Comparison of ENCODE assay signal across 8 cellular contexts in genomic region chr9:93097496-93098205, GRCh38. TPM values are rescaled to one million over a fixed set of nuclear protein-coding genes. Genes with fewer than 3 reads are reported as not detected.
DNase-seq lines count a peak whose midpoint lies in the region; ATAC-seq and TF ChIP-seq lines count a peak whose summit lies in the region.

No MANE protein-coding gene starts in this region.

- peaks cover 60% of the 10 kb centered on the region for H3K79me2 ChIP-seq in mammary epithelial cell (ENCODE audit: insufficient read depth, low read length)

- H3K4me3 Mint-ChIP-seq in activated T-cell treated with anti-CD3 and anti-CD28 coated beads, Interleukin-2, amount 50 U/mL, for 72 hours: peak overlapping the region; percentile 92 to 97

- TF ChIP-seq POLR2A in transverse colon (IDR thresholded peaks at IDR 0.05): no peak

- dilution Hi-C loops in mammary epithelial cell (cut with HindIII; ENCODE audit: low sequenced_read_pairs): no loop called here

- H3K9me3 Mint-ChIP-seq in activated T-cell treated with anti-CD3 and anti-CD28 coated beads, Interleukin-2, amount 50 U/mL, for 72 hours: peaks cover 1 to 2% of the 10 kb centered on the region in 2 donors

- TF ChIP-seq CTCF in mammary epithelial cell (conservative IDR thresholded peaks at IDR 0.05 in 1 of 2, IDR thresholded peaks at IDR 0.05 in 1 of 2; ENCODE audit: extremely low read depth in 1 of 2, insufficient read depth in 1 of 2, low read depth in 1 of 2, low read length in 2 of 2): no peak
- TF ChIP-seq CTCF in transverse colon (IDR thresholded peaks at IDR 0.05): no peak

- H3K4me3 ChIP-seq in mammary epithelial cell (replicated peaks in 1 of 3; ENCODE audit: insufficient read depth in 1 of 3, low read depth in 2 of 3, low read length in 3 of 3) (peak overlapping the region; percentile 67 to 79 (median 78)), transverse colon (peak overlapping the region in 3 of 4 donors; percentile 81 to 97 (median 86))

- H3K36me3 Mint-ChIP-seq in activated T-cell treated with anti-CD3 and anti-CD28 coated beads, Interleukin-2, amount 50 U/mL, for 72 hours (ENCODE audit: insufficient read depth in 2 of 2): peaks cover 3 to 12% of the 10 kb centered on the region in 2 donors

- no peaks in the 10 kb centered on the region for H3K27me3 Mint-ChIP-seq in activated T-cell treated with anti-CD3 and anti-CD28 coated beads, Interleukin-2, amount 50 U/mL, for 72 hours (ENCODE audit: low read depth)

- 72% methylated on average over 10 of the region's 11 CpGs for WGBS in mammary epithelial cell (ENCODE audit: low coverage, missing lambda C conversion rate)
- WGBS in transverse colon (ENCODE audit: low coverage in 1 of 2), 2 donors: 77 to 83% methylated on average over 1 to 11 of the region's 11 CpGs

- no peak overlapping the region for H2AFZ ChIP-seq in mammary epithelial cell (ENCODE audit: low read depth, low read length)

- H3K4me1 Mint-ChIP-seq in activated T-cell treated with anti-CD3 and anti-CD28 coated beads, Interleukin-2, amount 50 U/mL, for 72 hours (ENCODE audit: low read depth): peaks cover 63% of the 10 kb centered on the region

- H3K36me3 ChIP-seq in mammary epithelial cell (ENCODE audit: insufficient read depth, low read length) (no peaks in the 10 kb centered on the region), transverse colon (no peaks in the 10 kb centered on the region)

- H3K9me3 ChIP-seq in mammary epithelial cell (replicated peaks; ENCODE audit: insufficient read depth, low read length) (no peaks in the 10 kb centered on the region), transverse colon (no peaks in the 10 kb centered on the region)

- in situ Hi-C loops in mammary epithelial cell (cut with MboI; ENCODE audit: low sequenced_read_pairs in 2 of 2) (no loop called here), transverse colon (cut with MboI; ENCODE audit: low pct_ligation_motif_present in 1 of 4, low pct_unique_long_range_greater_than_20kb in 1 of 4, low sequenced_read_pairs in 3 of 4) (no loop called here)

- CTCF ChIA-PET in mammary epithelial cell (lab: Charles Lee; ENCODE audit: low non-redundant PET): no interaction called here

- H3K4me2 ChIP-seq in mammary epithelial cell (ENCODE audit: insufficient read depth, low read depth, low read length): peak overlapping the region; percentile 74

- peak overlapping the region; percentile 64 for H3K27ac Mint-ChIP-seq in activated T-cell treated with anti-CD3 and anti-CD28 coated beads, Interleukin-2, amount 50 U/mL, for 72 hours

- no peak for DNase-seq in activated T-cell treated with anti-CD3 and anti-CD28 coated beads, Interleukin-2, amount 50 U/mL, for 72 hours
- DNase-seq in activated T-cell treated with anti-CD3 and anti-CD28 coated beads, Interleukin-2, amount 50 U/mL, for 48 hours: no peak
- DNase-seq in mammary epithelial cell: no peak
- DNase-seq in midbrain (lab: John Stamatoyannopoulos, UW): peak; percentile 43
- DNase-seq in transverse colon: peak; percentile 42
- no peak for DNase-seq in stimulated activated CD4-positive, alpha-beta T cell treated with anti-CD3 and anti-CD28 coated beads, Interleukin-2, amount 100 ng/mL, for 48 hours
- no peak for DNase-seq in NCI-H510A treated with DMSO at 0.1 percent for 48 hours (lab: John Stamatoyannopoulos, UW)

- no peak for TF ChIP-seq EP300 in transverse colon (IDR thresholded peaks at IDR 0.05; ENCODE audit: low read depth)

- ATAC-seq in activated T-cell treated with anti-CD3 and anti-CD28 coated beads, Interleukin-2, amount 50 U/mL, for 72 hours (replicated peaks in 1 of 2): no peak
- ATAC-seq in HG03045 (IDR thresholded peaks at IDR 0.05; ENCODE audit: unreplicated experiment): no peak

- no TSS peak for BruUV-seq in mammary epithelial cell (replicated peaks; lab: Mats Ljungman, UMichigan)

- peak overlapping the region; percentile 31 for H3K27ac ChIP-seq in mammary epithelial cell (ENCODE audit: insufficient read depth, low read depth, low read length)
- H3K27ac ChIP-seq in transverse colon: peak overlapping the region; percentile 96 to 98 (median 97)

- H3K9ac ChIP-seq in mammary epithelial cell (ENCODE audit: insufficient read depth, low read length): peak overlapping the region; percentile 70

- H3K4me1 ChIP-seq in mammary epithelial cell (ENCODE audit: insufficient read depth, low read length) (peaks cover 35% of the 10 kb centered on the region), transverse colon (peaks cover 29 to 62% (median 37%) of the 10 kb centered on the region in 4 donors)

- H3K27me3 ChIP-seq in mammary epithelial cell (ENCODE audit: insufficient read depth, low read length) (no peaks in the 10 kb centered on the region), transverse colon (no peaks in the 10 kb centered on the region)

- intact Hi-C loops in mammary epithelial cell (cut with micrococcal nuclease): loop anchor here (5.0 kb wide), 2 partner anchors 35 to 115 kb away; partner anchors contain the start of gene NINJ1
- intact Hi-C loops in transverse colon (cut with DNase I; ENCODE audit: low total_unique reads): no loop called here

- no peaks in the 10 kb centered on the region for H4K20me1 ChIP-seq in mammary epithelial cell (ENCODE audit: insufficient read depth, low read length)

RNA-seq across cellular contexts. Expression of gene CARD19, which starts 1.6 kb away (rescaled TPM):
- 10 to 100 TPM; 65.7 to 70.0 TPM for total RNA-seq in activated T-cell treated with anti-CD3 and anti-CD28 coated beads, Interleukin-2, amount 50 U/mL, for 72 hours
- total RNA-seq in mammary epithelial cell (10 to 100 TPM; 56.1 to 68.8 TPM), transverse colon (100 to 1,000 TPM in 2 of 4 donors, 10 to 100 TPM in 2; 16.3 to 105 (median 88.2) TPM)
- 77.6 TPM for polyA plus RNA-seq in mammary epithelial cell
- 10.8 TPM for polyA minus RNA-seq in mammary epithelial cell

RNA-seq across cellular contexts. Expression of gene NINJ1, which starts 36.4 kb away (rescaled TPM):
- total RNA-seq in activated T-cell treated with anti-CD3 and anti-CD28 coated beads, Interleukin-2, amount 50 U/mL, for 72 hours: 100 to 1,000 TPM; 121 to 124 TPM
- total RNA-seq in mammary epithelial cell: 10 to 100 TPM; 50.2 to 92.2 TPM
- 48.5 TPM for polyA plus RNA-seq in mammary epithelial cell
- 69.2 TPM for polyA minus RNA-seq in mammary epithelial cell
- total RNA-seq in transverse colon: 10 to 100 TPM; 29.5 to 67.7 (median 38.5) TPM

RNA-seq across cellular contexts. Expression of gene SUSD3, which starts 39.1 kb away (rescaled TPM):
- total RNA-seq in activated T-cell treated with anti-CD3 and anti-CD28 coated beads, Interleukin-2, amount 50 U/mL, for 72 hours: 10 to 100 TPM; 53.1 to 56.8 TPM
- 1 to 10 TPM in 1 of 2 donors, not detected in 1; 1.8 TPM for total RNA-seq in mammary epithelial cell
- 0.11 TPM for polyA plus RNA-seq in mammary epithelial cell
- not detected for polyA minus RNA-seq in mammary epithelial cell
- 1 to 10 TPM in 2 of 4 donors, not detected in 2; 1.9 to 2.7 TPM for total RNA-seq in transverse colon

Comparison
In these comparisons a context has a peak if more than half of its experiments do, and no peak if none do; other contexts are left out.
1. DNase-seq: peak in midbrain (single experiment) and transverse colon (single experiment); none in activated T-cell treated with anti-CD3 and anti-CD28 coated beads, Interleukin-2, amount 50 U/mL, for 72 hours (0 of 2), activated T-cell treated with anti-CD3 and anti-CD28 coated beads, Interleukin-2, amount 50 U/mL, for 48 hours (0 of 2), mammary epithelial cell (single experiment), stimulated activated CD4-positive, alpha-beta T cell treated with anti-CD3 and anti-CD28 coated beads, Interleukin-2, amount 100 ng/mL, for 48 hours (0 of 2) and NCI-H510A treated with DMSO at 0.1 percent for 48 hours (single experiment).
2. RNA of gene SUSD3, which starts 39.1 kb away (total RNA-seq): 53.1 to 56.8 TPM in activated T-cell treated with anti-CD3 and anti-CD28 coated beads, Interleukin-2, amount 50 U/mL, for 72 hours; 1.9 to 2.7 TPM in transverse colon and 1.8 TPM in mammary epithelial cell; every median in the first group is over 10 times any median in the second.